ENCODE assay signal across 8 cellular contexts in genomic region chr7:97927797-97928748, GRCh38. TPM values are rescaled to one million over a fixed set of nuclear protein-coding genes. Genes with fewer than 3 reads are reported as not detected.
DNase-seq lines count a peak whose midpoint lies in the region; ATAC-seq and TF ChIP-seq lines count a peak whose summit lies in the region.
"Not testable (repeated sequence)": the region's sequence is repeated elsewhere in the genome, so short reads cannot be mapped to it uniquely, and the experiment has no call there.

No MANE protein-coding gene starts in this region.

- peak overlapping the region; percentile 35; the same call in 1 of the 2 replicates for H3K4me3 ChIP-seq in iPS DF 6.9 (ENCODE audit: low read length)

- H3K4me1 ChIP-seq in iPS DF 6.9 (ENCODE audit: control insufficient read depth, insufficient read depth, low read length) = not testable (repeated sequence)

- H3K36me3 ChIP-seq in iPS DF 6.9 (ENCODE audit: control insufficient read depth, insufficient read depth, low read length) = not testable (repeated sequence)

- H3K27ac Mint-ChIP-seq in activated CD8-positive, alpha-beta T cell treated with anti-CD3 and anti-CD28 coated beads for 36 hours = not testable (repeated sequence)

- CTCF ChIA-PET in activated CD8-positive, alpha-beta T cell treated with anti-CD3 and anti-CD28 coated beads for 36 hours (lab: Charles Lee) = interaction anchor here (0.8 to 1.0 kb wide), 4 partner anchors 17 to 257 kb away, joined by 3 read pairs; partner anchors contain the start of gene ASNS

- TF ChIP-seq CTCF in activated CD8-positive, alpha-beta T cell treated with anti-CD3 and anti-CD28 coated beads for 36 hours (IDR thresholded peaks at IDR 0.05) = peak; percentile 78

- ATAC-seq in activated CD8-positive, alpha-beta T cell treated with anti-CD3 and anti-CD28 coated beads for 36 hours = peak; percentile 64

- DNase-seq in D341Med (ENCODE audit: low spot score) = peak; percentile 92
- DNase-seq in HT1080 (ENCODE audit: low read depth) = peak; percentile 30
- peak; percentile 19 to 49 for DNase-seq in NOMO-1 (lab: John Stamatoyannopoulos, UW; ENCODE audit: unreplicated experiment in 2 of 2)
- peak; percentile 71 for DNase-seq in activated CD8-positive, alpha-beta T cell treated with anti-CD3 and anti-CD28 coated beads for 36 hours
- peak; percentile 36 for DNase-seq in central memory CD4-positive, alpha-beta T cell
- DNase-seq in iPS DF 6.9 (ENCODE audit: low read depth, low spot score) = peak; percentile 13
- peak; percentile 23 to 94 (median 62) for DNase-seq in posterior cingulate gyrus
- peak; percentile 22 for DNase-seq in stimulated activated naive CD4-positive, alpha-beta T cell treated with Interleukin-2 at 50 U/mL for 16 hours (lab: John Stamatoyannopoulos, UW)

- H3K9me3 Mint-ChIP-seq in activated CD8-positive, alpha-beta T cell treated with anti-CD3 and anti-CD28 coated beads for 36 hours = not testable (repeated sequence)

- intact Hi-C loops in activated CD8-positive, alpha-beta T cell treated with anti-CD3 and anti-CD28 coated beads for 36 hours (cut with micrococcal nuclease); posterior cingulate gyrus (cut with DNase I): not testable (repeated sequence)

- not testable (repeated sequence) for H3K9me3 ChIP-seq in iPS DF 6.9 (ENCODE audit: control insufficient read depth, insufficient read depth, low read length)

- WGBS in iPS DF 6.9 (ENCODE audit: insufficient coverage, insufficient read length) = no CpG with 5 or more reads among the region's 80 CpGs

- H3K4me3 Mint-ChIP-seq in activated CD8-positive, alpha-beta T cell treated with anti-CD3 and anti-CD28 coated beads for 36 hours = peak overlapping the region; percentile 60

- not testable (repeated sequence) for H3K36me3 Mint-ChIP-seq in activated CD8-positive, alpha-beta T cell treated with anti-CD3 and anti-CD28 coated beads for 36 hours (ENCODE audit: low read depth)

- POLR2A ChIA-PET in activated CD8-positive, alpha-beta T cell treated with anti-CD3 and anti-CD28 coated beads for 36 hours (lab: Charles Lee) = not testable (repeated sequence)

- not testable (repeated sequence) for H3K27ac ChIP-seq in iPS DF 6.9 (ENCODE audit: low read length)

- H3K4me1 Mint-ChIP-seq in activated CD8-positive, alpha-beta T cell treated with anti-CD3 and anti-CD28 coated beads for 36 hours (ENCODE audit: low read depth) = not testable (repeated sequence)

- H3K27me3 ChIP-seq in iPS DF 6.9 (ENCODE audit: control insufficient read depth, insufficient read depth, low read length) = not testable (repeated sequence)

- H3K27me3 Mint-ChIP-seq in activated CD8-positive, alpha-beta T cell treated with anti-CD3 and anti-CD28 coated beads for 36 hours = not testable (repeated sequence)

RNA-seq across cellular contexts. Expression of gene ASNS, which starts 55.9 kb away (rescaled TPM):
- 54.8 and 62.6 TPM in 2 replicates for total RNA-seq in HT1080 (2014; rRNA removed; shearing (Covaris generic))
- polyA plus RNA-seq in HT1080 (2015; cell fraction: cytosol; rRNA removed) = 264 and 301 TPM in 2 replicates
- polyA plus RNA-seq in HT1080 (2015; cell fraction: nucleus; rRNA removed) = 723 and 733 TPM in 2 replicates
- 100 to 1,000 TPM; 226 to 229 TPM for total RNA-seq in activated CD8-positive, alpha-beta T cell treated with anti-CD3 and anti-CD28 coated beads for 36 hours

Comparison
In these comparisons a context has a peak if more than half of its experiments do, and no peak if none do; other contexts are left out.
1. DNase-seq: peak in every context shown above with its lines; median percentile 92 in D341Med; 71 in activated CD8-positive, alpha-beta T cell treated with anti-CD3 and anti-CD28 coated beads for 36 hours; 62 in posterior cingulate gyrus; 36 in central memory CD4-positive, alpha-beta T cell; 34 in NOMO-1; 30 in HT1080; 22 in stimulated activated naive CD4-positive, alpha-beta T cell treated with Interleukin-2 at 50 U/mL for 16 hours; 13 in iPS DF 6.9.